ENCODE assay signal across 22 cellular contexts in genomic region chr15:94834000-94834399, GRCh38.
"Had no signal": no experiment of that assay in that cellular context is flagged by ENCODE, and none has a peak within 500 bp of the region (broad histone marks: within the 10 kb centered on the region; RNA-seq: fewer than 3 reads in every experiment).

No MANE protein-coding gene starts in this region.

- H3K27ac Mint-ChIP-seq: IgD-negative memory B cell had no signal

- H3K4me3 Mint-ChIP-seq: IgD-negative memory B cell had no signal

- H3K36me3 ChIP-seq: MG63, SJSA1 had no signal

- H3K4me1 Mint-ChIP-seq: IgD-negative memory B cell had no signal

- H3K27ac ChIP-seq: SJSA1, SK-N-MC had no signal

- DNase-seq: KBM-7, MG63, NCI-H1092, NCI-H1105 treated with DMSO at 0.1 percent for 48 hours, NCI-H1417 treated with DMSO at 0.1 percent for 48 hours, NCI-H187, NCI-H2029, NCI-H2081 treated with DMSO at 0.1 percent for 48 hours, NCI-H2171, NCI-H226, NCI-H446, NCI-H510A, NCI-H524 treated with DMSO at 0.1 percent for 48 hours, NCI-H69, NCI-H774, Right ventricle myocardium superior, RPMI8226, SIG-M5 had no signal

- H3K4me1 ChIP-seq: SJSA1 had no signal

- H3K4me3 ChIP-seq: MG63, SJSA1, SK-N-MC had no signal

- H3K27me3 Mint-ChIP-seq: IgD-negative memory B cell had no signal

- H3K36me3 Mint-ChIP-seq: IgD-negative memory B cell had no signal

- FAIRE-seq: RCC 7860 had no signal

- H3K27me3 ChIP-seq: MG63, SJSA1 had no signal
